ENCODE assay signal across 10 cellular contexts in the genomic region with DNA sequence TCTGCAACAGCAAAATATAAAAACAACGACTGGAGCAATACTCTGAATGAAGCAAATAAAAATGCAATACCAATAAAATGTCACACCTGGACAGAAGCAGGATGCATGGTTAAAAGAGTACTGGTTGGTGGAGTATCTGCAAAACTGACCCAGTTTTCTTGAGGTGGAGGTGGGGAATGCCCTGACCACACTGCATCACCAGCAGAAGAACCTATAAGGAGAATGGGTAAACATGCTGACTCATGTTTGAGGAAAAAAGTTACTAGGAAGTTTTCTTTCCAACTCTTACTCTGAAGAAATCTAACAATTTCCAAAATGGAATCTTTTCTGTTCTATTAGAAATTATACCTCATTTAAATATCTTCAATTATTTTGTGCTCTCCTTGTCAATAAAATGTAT. TPM values are rescaled to one million over a fixed set of nuclear protein-coding genes. Genes with fewer than 3 reads are reported as not detected.
DNase-seq lines count a peak whose midpoint lies in the region; ATAC-seq, FAIRE-seq and TF ChIP-seq lines count a peak whose summit lies in the region.
"Had no signal": no experiment of that assay in that cellular context is flagged by ENCODE, and none has a peak within 500 bp of the region (broad histone marks: within the 10 kb centered on the region; RNA-seq: fewer than 3 reads in every experiment).

No MANE protein-coding gene starts in this region.

- peak; percentile 6 for DNase-seq in AG04450 (ENCODE audit: low read depth, low spot score)
- DNase-seq in RCC 7860 (ENCODE audit: low spot score) = peak; percentile 38
- peak; percentile 75 for DNase-seq in fibroblast of mammary gland (ENCODE audit: low read depth)
- no peak for DNase-seq in ureter (ENCODE audit: low spot score)
- no peak for DNase-seq in activated T-helper 2 cell treated with anti-CD3 and anti-CD28 coated beads, Interferon-gamma antibody, Interleukin-2, Interleukin-4, amounts not matched to agents 10 μg/mL and 5 μg/mL and 100 μg/mL, durations not matched to agents 14 hours and 24 hours and 36 hours (ENCODE audit: low spot score)
- no peak for DNase-seq in ascending aorta (ENCODE audit: low spot score in 2 of 2)

- no peak overlapping the region for H3K4me3 Mint-ChIP-seq in activated T-helper 2 cell treated with anti-CD3 and anti-CD28 coated beads, Interferon-gamma antibody, Interleukin-2, Interleukin-4, amounts not matched to agents 10 μg/mL and 5 μg/mL and 100 μg/mL, durations not matched to agents 14 hours and 24 hours and 36 hours (ENCODE audit: low read depth)

- H3K27ac ChIP-seq in AG04450 (ENCODE audit: low read depth, low read length) = no peak overlapping the region
- no peak overlapping the region for H3K27ac ChIP-seq in ascending aorta
- H3K27ac ChIP-seq: HL-60 had no signal

- H3K4me1 ChIP-seq in ascending aorta = peaks cover 0 to 4% of the 10 kb centered on the region in 2 donors

- H3K9me3 ChIP-seq in AG04450 (ENCODE audit: control insufficient read depth, insufficient read depth, low read length) = no peaks in the 10 kb centered on the region
- H3K9me3 ChIP-seq in ascending aorta = no peaks in the 10 kb centered on the region

- H3K36me3 ChIP-seq in ascending aorta = peaks cover 24 to 50% of the 10 kb centered on the region in 2 donors

- peak; percentile 59 for ATAC-seq in GM18909 (IDR thresholded peaks at IDR 0.05; ENCODE audit: poor library complexity, unreplicated experiment)
- no peak for ATAC-seq in GM21360 (IDR thresholded peaks at IDR 0.05; ENCODE audit: unreplicated experiment)
- ATAC-seq: Panc1 had no signal

- H3K4me1 Mint-ChIP-seq in activated T-helper 2 cell treated with anti-CD3 and anti-CD28 coated beads, Interferon-gamma antibody, Interleukin-2, Interleukin-4, amounts not matched to agents 10 μg/mL and 5 μg/mL and 100 μg/mL, durations not matched to agents 14 hours and 24 hours and 36 hours (ENCODE audit: low read depth) = peaks cover 46% of the 10 kb centered on the region

- peaks cover 5% of the 10 kb centered on the region for H3K9me3 Mint-ChIP-seq in activated T-helper 2 cell treated with anti-CD3 and anti-CD28 coated beads, Interferon-gamma antibody, Interleukin-2, Interleukin-4, amounts not matched to agents 10 μg/mL and 5 μg/mL and 100 μg/mL, durations not matched to agents 14 hours and 24 hours and 36 hours

- intact Hi-C loops in activated T-helper 2 cell treated with anti-CD3 and anti-CD28 coated beads, Interferon-gamma antibody, Interleukin-2, Interleukin-4, amounts not matched to agents 10 μg/mL and 5 μg/mL and 100 μg/mL, durations not matched to agents 14 hours and 24 hours and 36 hours (cut with micrococcal nuclease) = no loop called here
- intact Hi-C loops in ascending aorta (cut with DNase I) = no loop called here

- peaks cover 67% of the 10 kb centered on the region for H3K36me3 Mint-ChIP-seq in activated T-helper 2 cell treated with anti-CD3 and anti-CD28 coated beads, Interferon-gamma antibody, Interleukin-2, Interleukin-4, amounts not matched to agents 10 μg/mL and 5 μg/mL and 100 μg/mL, durations not matched to agents 14 hours and 24 hours and 36 hours (ENCODE audit: low read depth)

- POLR2A ChIA-PET in AG04450 (lab: Yijun Ruan, JAX) = no interaction called here

- CTCF ChIA-PET in AG04450 (lab: Charles Lee) = no interaction called here

- H3K4me3 ChIP-seq in AG04450 (ENCODE audit: low read depth, low read length) (no peak overlapping the region), fibroblast of mammary gland (ENCODE audit: control insufficient read depth, low read depth, low read length) (no peak overlapping the region), ascending aorta (no peak overlapping the region)

- peak; percentile 69 for FAIRE-seq in RCC 7860 (lab: Jason Lieb, UNC)

- no peaks in the 10 kb centered on the region for H3K27me3 Mint-ChIP-seq in activated T-helper 2 cell treated with anti-CD3 and anti-CD28 coated beads, Interferon-gamma antibody, Interleukin-2, Interleukin-4, amounts not matched to agents 10 μg/mL and 5 μg/mL and 100 μg/mL, durations not matched to agents 14 hours and 24 hours and 36 hours (ENCODE audit: low read depth)

- H3K27ac Mint-ChIP-seq in activated T-helper 2 cell treated with anti-CD3 and anti-CD28 coated beads, Interferon-gamma antibody, Interleukin-2, Interleukin-4, amounts not matched to agents 10 μg/mL and 5 μg/mL and 100 μg/mL, durations not matched to agents 14 hours and 24 hours and 36 hours = no peak overlapping the region

- no peak for TF ChIP-seq CTCF in AG04450 (IDR thresholded peaks at IDR 0.05; ENCODE audit: low read depth, low read length)
- TF ChIP-seq CTCF in fibroblast of mammary gland (conservative IDR thresholded peaks at IDR 0.05; ENCODE audit: control insufficient read depth, insufficient read depth, low read depth, low read length) = no peak
- no peak for TF ChIP-seq CTCF in ascending aorta (IDR thresholded peaks at IDR 0.05)

- no peaks in the 10 kb centered on the region for H3K27me3 ChIP-seq in AG04450 (ENCODE audit: control insufficient read depth, insufficient read depth, low read length)
- no peaks in the 10 kb centered on the region for H3K27me3 ChIP-seq in ascending aorta

RNA-seq across cellular contexts. Expression of gene REPS1, which starts 43.6 kb away (rescaled TPM):
- polyA plus RNA-seq in AG04450 (2011; rRNA removed) = 30.5 and 36.6 TPM in 2 replicates
- 26.3 and 36.2 TPM in 2 replicates for polyA minus RNA-seq in AG04450 (2011; rRNA and poly(A)+ RNA removed)
- total RNA-seq in ureter (89.5 TPM), ascending aorta (30.4 TPM)
- 96.3 and 99.8 TPM in 2 replicates for total RNA-seq in activated T-helper 2 cell treated with anti-CD3 and anti-CD28 coated beads, Interferon-gamma antibody, Interleukin-2, Interleukin-4, amounts not matched to agents 10 μg/mL and 5 μg/mL and 100 μg/mL, durations not matched to agents 14 hours and 24 hours and 36 hours

Comparison
In these comparisons a context has a peak if more than half of its experiments do, and no peak if none do; other contexts are left out.
1. DNase-seq: peak in AG04450 (single experiment), RCC 7860 (single experiment) and fibroblast of mammary gland (single experiment); none in ureter (single experiment), activated T-helper 2 cell treated with anti-CD3 and anti-CD28 coated beads, Interferon-gamma antibody, Interleukin-2, Interleukin-4, amounts not matched to agents 10 μg/mL and 5 μg/mL and 100 μg/mL, durations not matched to agents 14 hours and 24 hours and 36 hours (single experiment) and ascending aorta (0 of 2).